Comparison of ENCODE assay signal across 25 cellular contexts in the genomic region with DNA sequence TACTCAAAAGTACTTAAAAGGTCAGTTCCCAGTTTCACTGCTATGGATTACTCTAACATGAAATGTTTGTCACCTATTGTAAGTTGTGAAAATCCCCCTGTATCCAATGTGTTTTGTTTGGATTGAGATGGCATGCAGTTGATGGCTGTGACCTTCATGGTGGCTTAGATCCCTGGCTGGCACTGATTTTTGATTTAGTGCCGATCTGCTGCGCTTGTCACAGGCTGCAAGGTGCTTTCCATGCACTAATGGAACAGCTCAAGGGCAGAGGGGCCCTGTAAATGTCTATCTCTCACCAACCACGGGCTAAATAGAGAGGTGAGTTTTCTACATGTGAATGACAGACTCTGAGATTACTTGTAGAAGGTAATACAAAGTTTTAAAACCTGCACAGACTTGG.
"Had no signal": no experiment of that assay in that cellular context is flagged by ENCODE, and none has a peak within 500 bp of the region (broad histone marks: within the 10 kb centered on the region; RNA-seq: fewer than 3 reads in every experiment).

No MANE protein-coding gene starts in this region.

- H3K4me3 ChIP-seq: left ventricle myocardium inferior, lung, neural progenitor cell, right atrium auricular region, right lobe of liver, smooth muscle cell, stomach, testis, thyroid gland, transverse colon, upper lobe of left lung, vagina had no signal

- H3K4me1 ChIP-seq: left ventricle myocardium inferior, neural progenitor cell, right atrium auricular region, right lobe of liver, stomach, testis, thyroid gland, transverse colon, upper lobe of left lung, vagina had no signal

- H3K36me3 ChIP-seq: left ventricle myocardium inferior, neural progenitor cell, neutrophil, right atrium auricular region, right lobe of liver, stomach, thyroid gland, transverse colon, upper lobe of left lung, vagina had no signal

- ATAC-seq: natural killer cell; right lobe of liver; stimulated activated naive B cell treated with anti-CD40 and anti-IgM and Interleukin-4, amounts not matched to agents 10 μg/mL and 1 μg/mL and 100 μg/mL, for 72 hours; stimulated activated naive CD8-positive, alpha-beta T cell treated with anti-CD3 and anti-CD28 coated beads, Interleukin-15, Interleukin-2, amounts not matched to agents 100 U/mL and 50 U/mL, for 24 hours had no signal

- H3K27me3 ChIP-seq: right atrium auricular region, right lobe of liver, testis, thyroid gland, upper lobe of left lung, vagina had no signal

- DNase-seq: hypothalamus; immature natural killer cell; kidney; left ventricle myocardium inferior; mesendoderm; naive B cell; natural killer cell; nephron progenitor cell; occipital lobe; right lobe of liver; stimulated activated CD4-positive, alpha-beta T cell treated with anti-CD3 and anti-CD28 coated beads, Interleukin-1b, Interleukin-23, amount 100 ng/mL, for 48 hours; stimulated activated CD4-positive, alpha-beta T cell treated with anti-CD3 and anti-CD28 coated beads, Interleukin-2, amount 100 ng/mL, for 48 hours; stimulated activated naive B cell treated with anti-CD40 and anti-IgM and Interleukin-4, amounts not matched to agents 10 μg/mL and 1 μg/mL and 100 μg/mL, for 72 hours; stimulated activated naive CD8-positive, alpha-beta T cell treated with anti-CD3 and anti-CD28 coated beads, Interleukin-15, Interleukin-2, amounts not matched to agents 100 U/mL and 50 U/mL, for 24 hours; stomach; testis; thyroid gland; transverse colon; upper lobe of left lung had no signal

- H3K27ac ChIP-seq: left ventricle myocardium inferior, neural progenitor cell, neutrophil, right atrium auricular region, right lobe of liver, stomach, testis, thyroid gland, transverse colon, upper lobe of left lung, vagina had no signal

- H3K9me3 ChIP-seq: left ventricle myocardium inferior, neutrophil, right atrium auricular region, right lobe of liver, stomach, testis, thyroid gland, transverse colon, upper lobe of left lung, vagina had no signal
